Comparison of ENCODE assay signal across 15 cellular contexts in the genomic region with DNA sequence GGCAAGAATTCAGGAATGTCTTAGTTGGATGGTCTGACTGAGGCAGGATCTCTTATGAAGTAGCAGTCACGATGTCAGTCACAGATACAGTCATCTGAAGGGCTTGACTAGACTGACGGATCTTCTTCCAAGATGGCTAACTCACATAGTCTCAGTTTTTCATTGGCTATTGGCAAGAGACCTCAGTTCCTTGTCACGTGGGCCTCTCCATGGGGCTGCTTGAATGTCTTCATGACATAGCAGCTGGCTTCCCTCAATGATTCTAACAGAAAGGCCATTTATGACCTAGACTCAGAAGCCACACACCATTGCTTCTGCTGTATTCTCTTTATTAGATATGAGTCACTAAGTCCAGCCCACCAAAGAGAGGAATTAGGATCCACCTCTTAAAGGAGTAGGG. TPM values are rescaled to one million over a fixed set of nuclear protein-coding genes. Genes with fewer than 3 reads are reported as not detected.
DNase-seq lines count a peak whose midpoint lies in the region; TF ChIP-seq lines count a peak whose summit lies in the region.
"Had no signal": no experiment of that assay in that cellular context is flagged by ENCODE, and none has a peak within 500 bp of the region (broad histone marks: within the 10 kb centered on the region; RNA-seq: fewer than 3 reads in every experiment).

No MANE protein-coding gene starts in this region.

- H3K4me3 ChIP-seq in fibroblast of lung (replicated peaks in 1 of 4; ENCODE audit: control extremely low read depth in 1 of 4, insufficient read depth in 1 of 4, low read depth in 3 of 4, low read length in 4 of 4) (no peak overlapping the region), coronary artery (no peak overlapping the region)
- H3K4me3 ChIP-seq: BLaER1 treated with 17β-estradiol and CSF1 and Interleukin-3, amounts not matched to agents 10 nM and 100 nM; psoas muscle had no signal

- no peaks in the 10 kb centered on the region for H3K36me3 ChIP-seq in fibroblast of lung (ENCODE audit: control insufficient read depth, insufficient read depth, low read length)

- H3K4me1 ChIP-seq in fibroblast of lung (ENCODE audit: control insufficient read depth, extremely low read depth, insufficient read depth, low read length) = no peaks in the 10 kb centered on the region

- H2AFZ ChIP-seq in fibroblast of lung (ENCODE audit: low read length) = no peak overlapping the region

- peaks cover 51% of the 10 kb centered on the region for H3K79me2 ChIP-seq in fibroblast of lung (ENCODE audit: control insufficient read depth, insufficient read depth, low read length)

- peak; percentile 35 for DNase-seq in ELR (ENCODE audit: low read depth)
- DNase-seq in SK-MEL-5 (ENCODE audit: low read depth, low spot score) = peak; percentile 98
- peak; percentile 24 to 31 for DNase-seq in fibroblast of lung (ENCODE audit: low read depth in 2 of 2)
- peak in 50 of 56 donors; percentile 3 to 83 (median 52) for DNase-seq in nucleus accumbens (lab: John Stamatoyannopoulos, UW)
- no peak for DNase-seq in coronary artery (ENCODE audit: low spot score)
- no peak for DNase-seq in activated T-cell treated with anti-CD3 and anti-CD28 coated beads, Interleukin-2, amount 50 U/mL, for 48 hours
- no peak for DNase-seq in NOMO-1 treated with dmso at 0.1 percent for 144 hours (lab: John Stamatoyannopoulos, UW; ENCODE audit: unreplicated experiment)
- no peak for DNase-seq in SKM-1 treated with dmso at 0.1 percent for 144 hours (lab: John Stamatoyannopoulos, UW; ENCODE audit: unreplicated experiment)
- DNase-seq: activated CD4-positive, alpha-beta T cell treated with anti-CD3 and anti-CD28 coated beads for 48 hours; activated T-cell treated with anti-CD3 and anti-CD28 coated beads, Interleukin-2, amount 50 U/mL, for 4 hours; DND-41; NCI-H1048; NCI-H446; psoas muscle had no signal

- no peak overlapping the region for H3K4me2 ChIP-seq in fibroblast of lung (ENCODE audit: extremely low read depth, insufficient read depth, low read length)
- H3K4me2 ChIP-seq: BLaER1 treated with 17β-estradiol and CSF1 and Interleukin-3, amounts not matched to agents 10 nM and 100 nM had no signal

- H3K27ac ChIP-seq in fibroblast of lung (ENCODE audit: insufficient read depth, low read length) (no peak overlapping the region), coronary artery (no peak overlapping the region)
- H3K27ac ChIP-seq: BLaER1 treated with 17β-estradiol and CSF1 and Interleukin-3, amounts not matched to agents 10 nM and 100 nM; psoas muscle had no signal

- no peak overlapping the region for H3K9ac ChIP-seq in fibroblast of lung (ENCODE audit: insufficient read depth, low read length)
- H3K9ac ChIP-seq: BLaER1 treated with 17β-estradiol and CSF1 and Interleukin-3, amounts not matched to agents 10 nM and 100 nM had no signal

- TF ChIP-seq CTCF in fibroblast of lung (conservative IDR thresholded peaks at IDR 0.05 in 1 of 2, IDR thresholded peaks at IDR 0.05 in 1 of 2; ENCODE audit: low read depth in 1 of 2, low read length in 2 of 2) (no peak), coronary artery (IDR thresholded peaks at IDR 0.05) (no peak)

- no peaks in the 10 kb centered on the region for H3K9me3 ChIP-seq in fibroblast of lung (ENCODE audit: control insufficient read depth, insufficient read depth, low read depth, low read length)
- H3K9me3 ChIP-seq: psoas muscle had no signal

- in situ Hi-C loops in SK-MEL-5 (cut with HindIII; ENCODE audit: low pct_unique_long_range_greater_than_20kb, low sequenced_read_pairs) = no loop called here

- H4K20me1 ChIP-seq in fibroblast of lung (ENCODE audit: control insufficient read depth, extremely low read depth, insufficient read depth, low read length) = no peaks in the 10 kb centered on the region

- H3K27me3 ChIP-seq in fibroblast of lung (ENCODE audit: control insufficient read depth, insufficient read depth, low read length) = no peaks in the 10 kb centered on the region
- H3K27me3 ChIP-seq: BLaER1 treated with 17β-estradiol and CSF1 and Interleukin-3, amounts not matched to agents 10 nM and 100 nM had no signal

RNA-seq across cellular contexts. Expression of gene APC, which starts 4.7 kb away (rescaled TPM):
- 55.6 and 63.2 TPM in 2 replicates for total RNA-seq in SK-MEL-5 (2014; rRNA removed; shearing (Covaris generic))
- polyA plus RNA-seq in SK-MEL-5 (2015; cell fraction: cytosol; rRNA removed) = 14.4 and 22.3 TPM in 2 replicates
- polyA plus RNA-seq in SK-MEL-5 (2015; cell fraction: nucleus; rRNA removed) = 18.5 and 21.6 TPM in 2 replicates
- 43.7 and 69.9 TPM in 2 replicates for total RNA-seq in fibroblast of lung
- 22.9 and 23.6 TPM in 2 replicates for polyA plus RNA-seq in fibroblast of lung
- 11.3 and 15.2 TPM in 2 replicates for polyA plus RNA-seq in fibroblast of lung (2012)
- polyA minus RNA-seq in fibroblast of lung (ENCODE audit: low replicate concordance) = 7.9 and 9.6 TPM in 2 replicates

Comparison
In these comparisons a context has a peak if more than half of its experiments do, and no peak if none do; other contexts are left out.
1. DNase-seq: peak in ELR (single experiment), SK-MEL-5 (single experiment), fibroblast of lung (2 of 2) and nucleus accumbens (50 of 56); none in coronary artery (single experiment), activated T-cell treated with anti-CD3 and anti-CD28 coated beads, Interleukin-2, amount 50 U/mL, for 48 hours (0 of 2), NOMO-1 treated with dmso at 0.1 percent for 144 hours (single experiment) and SKM-1 treated with dmso at 0.1 percent for 144 hours (single experiment).